Comparison of ENCODE assay signal across 7 cellular contexts in genomic region chr2:83376731-83377130, GRCh38.
"Had no signal": no experiment of that assay in that cellular context is flagged by ENCODE, and none has a peak within 500 bp of the region (broad histone marks: within the 10 kb centered on the region; RNA-seq: fewer than 3 reads in every experiment).

No MANE protein-coding gene starts in this region.

- DNase-seq: IMR-90, KBM-7, KG1 had no signal

- H3K4me2 ChIP-seq: KMS-11 had no signal

- H3K36me3 Mint-ChIP-seq: IgD-negative memory B cell had no signal

- H3K4me3 Mint-ChIP-seq: IgD-negative memory B cell had no signal

- H3K27ac ChIP-seq: HL-60, KMS-11 had no signal

- H3K27me3 Mint-ChIP-seq: IgD-negative memory B cell had no signal

- ATAC-seq: K562 had no signal

- H3K9ac ChIP-seq: KMS-11 had no signal

- FAIRE-seq: K562 had no signal

- H3K4me1 Mint-ChIP-seq: IgD-negative memory B cell had no signal

- H3K27ac Mint-ChIP-seq: IgD-negative memory B cell had no signal

- H3K4me3 ChIP-seq: K562 had no signal
